Comparison of ENCODE assay signal across 8 cellular contexts in the genomic region with DNA sequence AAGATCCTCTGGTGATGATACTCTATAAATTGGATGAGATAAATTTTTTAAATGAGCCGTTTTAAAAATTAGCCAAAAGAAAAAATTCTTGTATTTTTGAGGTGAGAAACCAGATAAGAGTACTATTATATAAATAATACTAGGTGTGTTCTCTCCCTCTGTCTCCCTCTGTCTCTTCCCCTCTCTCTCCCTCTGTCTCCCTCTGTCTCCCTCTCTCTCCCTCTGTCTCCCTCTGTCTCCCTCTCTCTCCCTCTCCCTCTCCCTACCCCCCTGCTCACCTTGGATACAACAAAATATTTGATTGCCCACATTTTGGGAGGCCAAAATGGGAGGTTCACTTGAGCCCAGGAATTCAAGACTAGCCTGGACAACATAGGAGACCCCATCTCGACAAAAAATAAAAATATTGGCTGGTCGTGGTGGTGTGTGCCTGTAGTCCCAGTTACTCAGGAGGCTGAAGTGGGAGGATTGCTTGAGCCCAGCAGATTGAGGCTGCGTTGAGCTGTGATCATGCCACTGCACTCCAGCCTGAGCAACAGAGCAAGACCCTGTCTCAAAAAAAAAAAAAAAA.
"Had no signal": no experiment of that assay in that cellular context is flagged by ENCODE, and none has a peak within 500 bp of the region (broad histone marks: within the 10 kb centered on the region; RNA-seq: fewer than 3 reads in every experiment).

No MANE protein-coding gene starts in this region.

- H3K27me3 Mint-ChIP-seq: IgD-negative memory B cell had no signal

- H3K9me3 ChIP-seq: HAP-1 had no signal

- H2AFZ ChIP-seq: GM23248 had no signal

- FAIRE-seq: HTR-8/SVneo had no signal

- H3K4me3 ChIP-seq: GM23248, HAP-1 had no signal

- H3K27ac ChIP-seq: GM23248 had no signal

- DNase-seq: GM23248, GOT3, H7, KG1 had no signal

- H3K27ac Mint-ChIP-seq: IgD-negative memory B cell had no signal

- H3K9me3 Mint-ChIP-seq: IgD-negative memory B cell had no signal

- H3K9ac ChIP-seq: GM23248 had no signal

- H3K36me3 ChIP-seq: HAP-1 had no signal

- ATAC-seq: HCT116 had no signal

- H3K4me3 Mint-ChIP-seq: IgD-negative memory B cell had no signal
